Comparison of ENCODE assay signal across 17 cellular contexts in genomic region chr3:172892158-172892557, GRCh38.
DNase-seq lines count a peak whose midpoint lies in the region; ATAC-seq, FAIRE-seq and TF ChIP-seq lines count a peak whose summit lies in the region.
"Had no signal": no experiment of that assay in that cellular context is flagged by ENCODE, and none has a peak within 500 bp of the region (broad histone marks: within the 10 kb centered on the region; RNA-seq: fewer than 3 reads in every experiment).

No MANE protein-coding gene starts in this region.

- peak; percentile 46 for FAIRE-seq in A549 (lab: Jason Lieb, UNC)

- H3K4me1 Mint-ChIP-seq in activated CD4-positive, alpha-beta memory T cell treated with anti-CD3 and anti-CD28 coated beads, Interleukin-2, amount 10 ng/mL, durations not matched to agents 7 days and 5 days, result no peaks in the 10 kb centered on the region
- H3K4me1 Mint-ChIP-seq: activated CD4-positive, alpha-beta T cell treated with anti-CD3 and anti-CD28 coated beads for 36 hours had no signal

- TF ChIP-seq EP300 in A549 (IDR thresholded peaks at IDR 0.05), result no peak
- no peak for TF ChIP-seq EP300 in gastroesophageal sphincter (IDR thresholded peaks at IDR 0.05)

- H3K9ac ChIP-seq in adipocyte (ENCODE audit: low read length), result no peak overlapping the region

- no peaks in the 10 kb centered on the region for H3K36me3 ChIP-seq in adipocyte (ENCODE audit: control insufficient read depth, insufficient read depth, low read length, severe bottlenecking)
- no peaks in the 10 kb centered on the region for H3K36me3 ChIP-seq in gastroesophageal sphincter
- H3K36me3 ChIP-seq: uterus had no signal

- H3K9me3 ChIP-seq in A549, result no peaks in the 10 kb centered on the region
- peaks cover 9% of the 10 kb centered on the region for H3K9me3 ChIP-seq in adipocyte (ENCODE audit: control insufficient read depth, low read length)
- H3K9me3 ChIP-seq in gastroesophageal sphincter, result peaks cover 0 to 7% (median 0%) of the 10 kb centered on the region in 3 donors
- H3K9me3 ChIP-seq: uterus had no signal

- H3K27ac Mint-ChIP-seq in activated CD4-positive, alpha-beta memory T cell treated with anti-CD3 and anti-CD28 coated beads, Interleukin-2, amount 10 ng/mL, durations not matched to agents 7 days and 5 days, result no peak overlapping the region
- H3K27ac Mint-ChIP-seq: activated CD4-positive, alpha-beta T cell treated with anti-CD3 and anti-CD28 coated beads for 36 hours; activated T-cell treated with anti-CD3 and anti-CD28 coated beads, Interleukin-2, amount 50 U/mL, for 24 hours had no signal

- H3K4me1 ChIP-seq in A549 (no peaks in the 10 kb centered on the region), adipocyte (ENCODE audit: control insufficient read depth, insufficient read depth, low read length) (peaks cover 15% of the 10 kb centered on the region), gastroesophageal sphincter (no peaks in the 10 kb centered on the region)
- H3K4me1 ChIP-seq: uterus had no signal

- TF ChIP-seq POLR2A in A549 (IDR thresholded peaks at IDR 0.05; ENCODE audit: low read length), result no peak
- no peak for TF ChIP-seq POLR2A in gastroesophageal sphincter (IDR thresholded peaks at IDR 0.05)
- no peak for TF ChIP-seq POLR2A in GM18505 (IDR thresholded peaks at IDR 0.05; ENCODE audit: borderline replicate concordance, extremely low read depth, insufficient read depth, insufficient read length)

- ATAC-seq in A549 (no peak), gastroesophageal sphincter (no peak), GM18505 (IDR thresholded peaks at IDR 0.05; ENCODE audit: unreplicated experiment) (no peak)
- ATAC-seq: activated CD4-positive, alpha-beta T cell treated with anti-CD3 and anti-CD28 coated beads for 36 hours; Panc1; stimulated activated naive CD8-positive, alpha-beta T cell treated with anti-CD3 and anti-CD28 coated beads, Interleukin-15, Interleukin-2, amounts not matched to agents 100 U/mL and 50 U/mL, for 24 hours had no signal

- TF ChIP-seq CTCF in A549 (IDR thresholded peaks at IDR 0.05) (no peak), gastroesophageal sphincter (IDR thresholded peaks at IDR 0.05) (no peak)

- H3K4me2 ChIP-seq in A549, result no peak overlapping the region

- TF ChIP-seq RAD21 in A549 (conservative IDR thresholded peaks at IDR 0.05 in 1 of 2, IDR thresholded peaks at IDR 0.05 in 1 of 2), result no peak

- no peaks in the 10 kb centered on the region for H3K9me3 Mint-ChIP-seq in activated CD4-positive, alpha-beta memory T cell treated with anti-CD3 and anti-CD28 coated beads, Interleukin-2, amount 10 ng/mL, durations not matched to agents 7 days and 5 days
- H3K9me3 Mint-ChIP-seq: activated T-cell treated with anti-CD3 and anti-CD28 coated beads, Interleukin-2, amount 50 U/mL, for 24 hours had no signal

- H3K27ac ChIP-seq in A549 (no peak overlapping the region), gastroesophageal sphincter (no peak overlapping the region)
- H3K27ac ChIP-seq: uterus had no signal

- POLR2A ChIA-PET in A549 (lab: Yijun Ruan, JAX), result no interaction called here
- POLR2A ChIA-PET in activated CD4-positive, alpha-beta memory T cell treated with anti-CD3 and anti-CD28 coated beads, Interleukin-2, amount 10 ng/mL, durations not matched to agents 7 days and 5 days (lab: Charles Lee), result no interaction called here

- 29% methylated on average over 2 of the region's 2 CpGs for WGBS in A549 (ENCODE audit: missing lambda C conversion rate)
- WGBS in gastroesophageal sphincter (ENCODE audit: low coverage in 1 of 2), 2 donors, result 6 to 13% methylated on average over 2 of the region's 2 CpGs

- no peak overlapping the region for H3K4me3 Mint-ChIP-seq in activated CD4-positive, alpha-beta memory T cell treated with anti-CD3 and anti-CD28 coated beads, Interleukin-2, amount 10 ng/mL, durations not matched to agents 7 days and 5 days
- H3K4me3 Mint-ChIP-seq: activated CD4-positive, alpha-beta T cell treated with anti-CD3 and anti-CD28 coated beads for 36 hours; activated T-cell treated with anti-CD3 and anti-CD28 coated beads, Interleukin-2, amount 50 U/mL, for 24 hours had no signal

- CTCF ChIA-PET in A549 (lab: Yijun Ruan, JAX), result interaction anchor here (0.9 kb wide), 1 partner anchor 194 kb away, joined by 3 read pairs; no protein-coding TSS in a partner anchor
- CTCF ChIA-PET in activated CD4-positive, alpha-beta memory T cell treated with anti-CD3 and anti-CD28 coated beads, Interleukin-2, amount 10 ng/mL, durations not matched to agents 7 days and 5 days (lab: Charles Lee), result no interaction called here

- no peaks in the 10 kb centered on the region for H3K36me3 Mint-ChIP-seq in activated CD4-positive, alpha-beta memory T cell treated with anti-CD3 and anti-CD28 coated beads, Interleukin-2, amount 10 ng/mL, durations not matched to agents 7 days and 5 days (ENCODE audit: low read depth)

- DNase-seq in A549 (ENCODE audit: low read depth in 1 of 2, low spot score in 1 of 2) (no peak), H4 (ENCODE audit: low spot score) (peak; percentile 69), adipocyte (ENCODE audit: low read depth) (peak; percentile 28), fibroblast of the conjunctiva (ENCODE audit: low read depth) (peak; percentile 80), cortex of kidney (lab: John Stamatoyannopoulos, UW) (no peak)
- DNase-seq in activated CD4-positive, alpha-beta memory T cell treated with anti-CD3 and anti-CD28 coated beads, Interleukin-2, amount 10 ng/mL, durations not matched to agents 7 days and 5 days, result no peak
- DNase-seq: activated CD4-positive, alpha-beta T cell treated with anti-CD3 and anti-CD28 coated beads for 36 hours; activated T-cell treated with anti-CD3 and anti-CD28 coated beads, Interleukin-2, amount 50 U/mL, for 24 hours; foreskin melanocyte; Kasumi-1; nucleus accumbens; stimulated activated naive CD8-positive, alpha-beta T cell treated with anti-CD3 and anti-CD28 coated beads, Interleukin-15, Interleukin-2, amounts not matched to agents 100 U/mL and 50 U/mL, for 24 hours; T-helper 2 cell; uterus had no signal

- H3K27me3 ChIP-seq in adipocyte (replicated peaks; ENCODE audit: control insufficient read depth, insufficient read depth, low read length) (no peaks in the 10 kb centered on the region), gastroesophageal sphincter (no peaks in the 10 kb centered on the region)
- H3K27me3 ChIP-seq: uterus had no signal

- H3K27me3 Mint-ChIP-seq in activated CD4-positive, alpha-beta memory T cell treated with anti-CD3 and anti-CD28 coated beads, Interleukin-2, amount 10 ng/mL, durations not matched to agents 7 days and 5 days, result no peaks in the 10 kb centered on the region
- H3K27me3 Mint-ChIP-seq: activated T-cell treated with anti-CD3 and anti-CD28 coated beads, Interleukin-2, amount 50 U/mL, for 24 hours had no signal

- H3K4me3 ChIP-seq in A549 (no peak overlapping the region), adipocyte (ENCODE audit: low read length) (peak overlapping the region; percentile 54), gastroesophageal sphincter (no peak overlapping the region)
- H3K4me3 ChIP-seq: uterus had no signal

TF ChIP-seq in A549, 52 proteins besides CTCF, POLR2A, EP300 and RAD21:
- no peak for TF ChIP-seq GATA3 (IDR thresholded peaks at IDR 0.05; ENCODE audit: borderline replicate concordance)
- TF ChIP-seq ZC3H11A (IDR thresholded peaks at IDR 0.05), result no peak
- TF ChIP-seq TP53 (CRISPR knock-in tag; IDR thresholded peaks at IDR 0.05), result no peak
- no peak for TF ChIP-seq ZSCAN20 (CRISPR knock-in tag; IDR thresholded peaks at IDR 0.05)
- TF ChIP-seq, protein P1, sequence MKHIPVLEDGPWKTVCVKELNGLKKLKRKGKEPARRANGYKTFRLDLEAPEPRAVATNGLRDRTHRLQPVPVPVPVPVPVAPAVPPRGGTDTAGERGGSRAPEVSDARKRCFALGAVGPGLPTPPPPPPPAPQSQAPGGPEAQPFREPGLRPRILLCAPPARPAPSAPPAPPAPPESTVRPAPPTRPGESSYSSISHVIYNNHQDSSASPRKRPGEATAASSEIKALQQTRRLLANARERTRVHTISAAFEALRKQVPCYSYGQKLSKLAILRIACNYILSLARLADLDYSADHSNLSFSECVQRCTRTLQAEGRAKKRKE (CRISPR knock-in tag; IDR thresholded peaks at IDR 0.05; ENCODE audit: low read depth), result no peak
- TF ChIP-seq ESRRA (IDR thresholded peaks at IDR 0.05; ENCODE audit: borderline replicate concordance, low read length), result no peak
- TF ChIP-seq JUN (IDR thresholded peaks at IDR 0.05), result no peak
- no peak for TF ChIP-seq SREBF2 (IDR thresholded peaks at IDR 0.05)
- TF ChIP-seq MAFK (IDR thresholded peaks at IDR 0.05; ENCODE audit: partially characterized antibody), result no peak
- no peak for TF ChIP-seq KDM1A (IDR thresholded peaks at IDR 0.05; ENCODE audit: low read depth)
- TF ChIP-seq HDAC2 (IDR thresholded peaks at IDR 0.05), result no peak
- TF ChIP-seq CBX8 (IDR thresholded peaks at IDR 0.05), result no peak
- no peak for TF ChIP-seq RCOR1 (IDR thresholded peaks at IDR 0.05; ENCODE audit: low read depth, low read length)

Comparison
In these comparisons a context has a peak if more than half of its experiments do, and no peak if none do; other contexts are left out.
1. DNase-seq: peak in H4 (single experiment), adipocyte (single experiment) and fibroblast of the conjunctiva (single experiment); none in A549 (0 of 2), activated CD4-positive, alpha-beta memory T cell treated with anti-CD3 and anti-CD28 coated beads, Interleukin-2, amount 10 ng/mL, durations not matched to agents 7 days and 5 days (single experiment) and cortex of kidney (single experiment).